10 cellular contexts compared by ENCODE assay signal in the genomic region with DNA sequence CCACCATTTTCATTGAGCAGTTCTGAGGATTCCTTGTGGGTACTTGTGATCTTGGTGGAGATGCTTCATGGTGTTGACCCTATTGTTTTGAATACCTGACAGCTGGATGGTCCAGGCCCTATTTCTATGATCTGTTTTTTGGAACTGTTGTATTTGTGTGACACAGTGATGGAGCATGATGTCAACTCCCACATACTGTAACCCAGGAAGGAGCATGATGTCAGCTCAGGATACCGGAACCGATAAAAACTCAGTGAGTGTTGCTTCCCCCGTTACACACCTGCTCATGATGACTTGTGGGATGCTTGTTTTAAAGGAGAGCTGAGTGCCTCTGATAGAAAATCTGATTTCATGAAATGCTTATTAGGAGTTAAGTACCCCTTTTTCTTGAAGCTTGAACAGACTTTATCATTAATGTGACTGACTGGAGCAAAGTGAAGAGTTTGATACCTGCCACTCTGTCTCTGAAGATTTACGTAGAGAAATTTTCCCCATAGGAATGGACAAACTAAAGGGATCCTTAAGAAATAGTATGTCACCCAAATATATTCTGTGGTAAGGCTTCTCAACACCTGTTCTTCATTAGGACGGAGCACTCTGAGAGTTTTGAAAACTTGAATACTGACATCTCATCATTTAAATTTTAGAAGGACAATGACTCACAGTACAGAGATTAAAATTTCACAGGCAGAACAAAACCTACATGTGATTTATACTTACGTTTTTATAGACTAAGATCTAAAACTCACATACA. TPM values are rescaled to one million over a fixed set of nuclear protein-coding genes. Genes with fewer than 3 reads are reported as not detected.
DNase-seq lines count a peak whose midpoint lies in the region; ATAC-seq and TF ChIP-seq lines count a peak whose summit lies in the region.
"Had no signal": no experiment of that assay in that cellular context is flagged by ENCODE, and none has a peak within 500 bp of the region (broad histone marks: within the 10 kb centered on the region; RNA-seq: fewer than 3 reads in every experiment).

No MANE protein-coding gene starts in this region.

- TF ChIP-seq CTCF in fibroblast of mammary gland (conservative IDR thresholded peaks at IDR 0.05; ENCODE audit: control insufficient read depth, insufficient read depth, low read depth, low read length) (no peak), gastrocnemius medialis (IDR thresholded peaks at IDR 0.05 in 4 of 5, conservative IDR thresholded peaks at IDR 0.05 in 1 of 5) (no peak)

- peaks cover 0 to 12% of the 10 kb centered on the region in 2 donors for H3K36me3 ChIP-seq in gastrocnemius medialis

- DNase-seq in HCEC 1CT (peak; percentile 55), fibroblast of mammary gland (ENCODE audit: low read depth) (peak; percentile 81), gastrocnemius medialis (no peak), CD1c-positive myeloid dendritic cell (ENCODE audit: extremely low spot score) (no peak)
- DNase-seq in activated CD4-positive, alpha-beta memory T cell treated with anti-CD3 and anti-CD28 coated beads, Interleukin-2, amount 10 ng/mL, durations not matched to agents 7 days and 5 days, result peak; percentile 34
- DNase-seq: GF-D8, H9 had no signal

- no peaks in the 10 kb centered on the region for H3K27me3 Mint-ChIP-seq in activated CD4-positive, alpha-beta memory T cell treated with anti-CD3 and anti-CD28 coated beads, Interleukin-2, amount 10 ng/mL, durations not matched to agents 7 days and 5 days

- no peaks in the 10 kb centered on the region for H3K9me3 ChIP-seq in gastrocnemius medialis

- H3K4me3 Mint-ChIP-seq in activated CD4-positive, alpha-beta memory T cell treated with anti-CD3 and anti-CD28 coated beads, Interleukin-2, amount 10 ng/mL, durations not matched to agents 7 days and 5 days, result peak overlapping the region; percentile 43
- H3K4me3 Mint-ChIP-seq: H9 had no signal

- H3K4me3 ChIP-seq in fibroblast of mammary gland (ENCODE audit: control insufficient read depth, low read depth, low read length), result no peak overlapping the region
- peak overlapping the region; percentile 41 to 56 (median 49) for H3K4me3 ChIP-seq in gastrocnemius medialis

- H3K9me3 Mint-ChIP-seq in activated CD4-positive, alpha-beta memory T cell treated with anti-CD3 and anti-CD28 coated beads, Interleukin-2, amount 10 ng/mL, durations not matched to agents 7 days and 5 days, result no peaks in the 10 kb centered on the region
- H3K9me3 Mint-ChIP-seq: H9 had no signal

- POLR2A ChIA-PET in activated CD4-positive, alpha-beta memory T cell treated with anti-CD3 and anti-CD28 coated beads, Interleukin-2, amount 10 ng/mL, durations not matched to agents 7 days and 5 days (lab: Charles Lee), result interaction anchor here (0.7 to 15.6 kb wide), 13 partner anchors 10 to 182 kb away, joined by 3 to 320 read pairs (median 5); partner anchors contain the start of gene PXYLP1

- no peak for ATAC-seq in gastrocnemius medialis
- ATAC-seq in HG03135 (IDR thresholded peaks at IDR 0.05; ENCODE audit: unreplicated experiment), result no peak
- ATAC-seq in GM21717 (IDR thresholded peaks at IDR 0.05; ENCODE audit: unreplicated experiment), result no peak
- ATAC-seq in GM21723 (IDR thresholded peaks at IDR 0.05; ENCODE audit: unreplicated experiment), result no peak

- peaks cover 67% of the 10 kb centered on the region for H3K4me1 Mint-ChIP-seq in activated CD4-positive, alpha-beta memory T cell treated with anti-CD3 and anti-CD28 coated beads, Interleukin-2, amount 10 ng/mL, durations not matched to agents 7 days and 5 days

- intact Hi-C loops in gastrocnemius medialis (cut with DNase I; ENCODE audit: low total_unique reads), result no loop called here

- CTCF ChIA-PET in activated CD4-positive, alpha-beta memory T cell treated with anti-CD3 and anti-CD28 coated beads, Interleukin-2, amount 10 ng/mL, durations not matched to agents 7 days and 5 days (lab: Charles Lee), result interaction anchor here (0.6 to 2.4 kb wide), 13 partner anchors 18 to 182 kb away, joined by 3 to 11 read pairs (median 6); partner anchors contain the start of gene PXYLP1

- in situ Hi-C loops in gastrocnemius medialis (cut with MboI; ENCODE audit: low sequenced_read_pairs in 4 of 4), result loop anchor here in 1 of 4 donors (25.0 kb wide), 1 partner anchor 476 kb away; the partner anchor contains the start of gene SLC25A36

- TF ChIP-seq POLR2A in gastrocnemius medialis (IDR thresholded peaks at IDR 0.05), result no peak

- H3K36me3 Mint-ChIP-seq in activated CD4-positive, alpha-beta memory T cell treated with anti-CD3 and anti-CD28 coated beads, Interleukin-2, amount 10 ng/mL, durations not matched to agents 7 days and 5 days (ENCODE audit: low read depth), result peaks cover 57% of the 10 kb centered on the region

- H3K4me1 ChIP-seq in gastrocnemius medialis, result peaks cover 55 to 56% of the 10 kb centered on the region in 2 donors

- peak overlapping the region; percentile 92 to 99 (median 96) for H3K27ac ChIP-seq in gastrocnemius medialis

- H3K27me3 ChIP-seq in gastrocnemius medialis, result no peaks in the 10 kb centered on the region

- H3K27ac Mint-ChIP-seq in activated CD4-positive, alpha-beta memory T cell treated with anti-CD3 and anti-CD28 coated beads, Interleukin-2, amount 10 ng/mL, durations not matched to agents 7 days and 5 days, result peak overlapping the region; percentile 99

RNA-seq across cellular contexts. Expression of gene ZBTB38, which starts 45.3 kb away (rescaled TPM):
- total RNA-seq in activated CD4-positive, alpha-beta memory T cell treated with anti-CD3 and anti-CD28 coated beads, Interleukin-2, amount 10 ng/mL, durations not matched to agents 7 days and 5 days, result 10 to 100 TPM; 36.0 to 39.6 TPM
- total RNA-seq in gastrocnemius medialis, result 100 to 1,000 TPM; 160 to 415 (median 232) TPM

Comparison
In these comparisons a context has a peak if more than half of its experiments do, and no peak if none do; other contexts are left out.
1. DNase-seq: peak in HCEC 1CT (single experiment), activated CD4-positive, alpha-beta memory T cell treated with anti-CD3 and anti-CD28 coated beads, Interleukin-2, amount 10 ng/mL, durations not matched to agents 7 days and 5 days (single experiment) and fibroblast of mammary gland (single experiment); none in gastrocnemius medialis (0 of 2) and CD1c-positive myeloid dendritic cell (single experiment).